8 cellular contexts compared by ENCODE assay signal in the genomic region with DNA sequence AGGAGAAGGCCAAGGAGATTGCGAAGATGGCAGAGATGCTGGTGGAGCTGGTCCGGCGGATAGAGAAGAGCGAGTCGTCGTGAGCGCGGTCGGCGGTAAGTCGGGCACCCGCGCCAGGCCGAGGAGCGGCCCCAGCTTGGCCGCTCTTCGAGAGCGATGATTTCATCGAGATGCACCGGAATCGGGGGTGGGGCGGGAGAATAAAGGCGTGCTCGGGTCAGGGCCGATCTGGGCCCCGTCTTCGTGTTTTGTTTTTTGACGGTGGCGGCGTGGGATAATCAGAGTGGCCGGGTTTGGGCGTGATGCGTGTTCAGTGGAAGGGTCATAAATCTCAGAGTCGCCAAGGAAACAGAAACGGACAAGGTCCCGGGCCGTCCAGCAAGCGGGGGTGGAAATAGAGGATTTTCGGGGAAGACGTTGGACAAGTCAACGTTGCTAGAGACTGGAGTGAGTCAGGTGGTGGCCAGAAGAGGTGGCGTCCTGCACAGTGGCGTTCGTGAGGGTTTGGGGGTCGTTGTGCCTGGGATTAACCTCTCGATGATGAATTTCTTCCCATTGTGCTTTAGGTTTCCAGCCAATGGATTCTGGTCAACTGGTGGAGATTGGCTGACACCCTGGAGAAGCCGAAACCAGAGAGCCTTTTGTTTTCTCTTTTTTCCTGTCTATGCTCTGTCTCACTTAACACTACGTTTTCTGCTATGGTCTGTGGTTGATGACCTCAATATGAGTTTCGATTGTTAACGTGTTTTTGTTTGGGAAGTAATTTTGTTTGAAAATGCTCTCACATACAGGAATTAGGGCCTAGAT.
A peak's percentile ranks its signal among the peaks of the same experiment; 100 is the strongest.
DNase-seq lines count a peak whose midpoint lies in the region; ATAC-seq lines count a peak whose summit lies in the region.

No MANE protein-coding gene starts in this region.

- H3K4me3 ChIP-seq in duodenal mucosa (ENCODE audit: low read depth in 1 of 2, low read length in 2 of 2): peak overlapping the region; percentile 92 to 94

- peaks cover 38% of the 10 kb centered on the region for H3K4me1 Mint-ChIP-seq in stimulated activated memory B cell treated with anti-CD40 and anti-IgM and Interleukin-4, amounts not matched to agents 10 μg/mL and 1 μg/mL and 100 μg/mL, for 72 hours

- peak; percentile 35 for ATAC-seq in GM19395 (IDR thresholded peaks at IDR 0.05; ENCODE audit: unreplicated experiment)
- peak; percentile 11 for ATAC-seq in HG03469 (IDR thresholded peaks at IDR 0.05; ENCODE audit: unreplicated experiment)
- peak; percentile 65 for ATAC-seq in stimulated activated memory B cell treated with anti-CD40 and anti-IgM and Interleukin-4, amounts not matched to agents 10 μg/mL and 1 μg/mL and 100 μg/mL, for 72 hours

- DNase-seq in AG20443 (ENCODE audit: low spot score) (peak; percentile 83), medulla oblongata (ENCODE audit: extremely low spot score) (peak; percentile 19), NCI-H1436 treated with DMSO at 0.1 percent for 48 hours (lab: John Stamatoyannopoulos, UW) (no peak)
- DNase-seq in activated CD4-positive, CD25-positive, alpha-beta regulatory T cell treated with anti-CD3 and anti-CD28 coated beads, Interleukin-2, amount 50 U/mL, for 72 hours: peak; percentile 64

- H3K4me1 ChIP-seq in duodenal mucosa (ENCODE audit: control insufficient read depth in 1 of 2, insufficient read depth in 2 of 2, low read length in 2 of 2): peaks cover 16 to 18% of the 10 kb centered on the region in 2 donors

- no peaks in the 10 kb centered on the region for H3K9me3 ChIP-seq in duodenal mucosa (ENCODE audit: control insufficient read depth in 1 of 2, low read length in 2 of 2)

- no peaks in the 10 kb centered on the region for H3K9me3 Mint-ChIP-seq in stimulated activated memory B cell treated with anti-CD40 and anti-IgM and Interleukin-4, amounts not matched to agents 10 μg/mL and 1 μg/mL and 100 μg/mL, for 72 hours

- H3K27me3 Mint-ChIP-seq in stimulated activated memory B cell treated with anti-CD40 and anti-IgM and Interleukin-4, amounts not matched to agents 10 μg/mL and 1 μg/mL and 100 μg/mL, for 72 hours: no peaks in the 10 kb centered on the region

- peak overlapping the region; percentile 90 for H3K27ac ChIP-seq in duodenal mucosa (ENCODE audit: low read depth, low read length)

- peak overlapping the region; percentile 99 for H3K27ac Mint-ChIP-seq in stimulated activated memory B cell treated with anti-CD40 and anti-IgM and Interleukin-4, amounts not matched to agents 10 μg/mL and 1 μg/mL and 100 μg/mL, for 72 hours

- peaks cover 6 to 19% of the 10 kb centered on the region in 2 donors for H3K36me3 ChIP-seq in duodenal mucosa (ENCODE audit: control insufficient read depth in 1 of 2, insufficient read depth in 2 of 2, low read length in 2 of 2)

- peaks cover 30% of the 10 kb centered on the region for H3K36me3 Mint-ChIP-seq in stimulated activated memory B cell treated with anti-CD40 and anti-IgM and Interleukin-4, amounts not matched to agents 10 μg/mL and 1 μg/mL and 100 μg/mL, for 72 hours

- peak overlapping the region; percentile 87 to 98 for H3K9ac ChIP-seq in duodenal mucosa (ENCODE audit: low read depth in 1 of 2, low read length in 2 of 2)

- H3K4me3 Mint-ChIP-seq in stimulated activated memory B cell treated with anti-CD40 and anti-IgM and Interleukin-4, amounts not matched to agents 10 μg/mL and 1 μg/mL and 100 μg/mL, for 72 hours: peak overlapping the region; percentile 99

- no peaks in the 10 kb centered on the region for H3K27me3 ChIP-seq in duodenal mucosa (ENCODE audit: control insufficient read depth in 1 of 2, insufficient read depth in 2 of 2, low read length in 2 of 2)

Comparison
In these comparisons a context has a peak if more than half of its experiments do, and no peak if none do; other contexts are left out.
1. ATAC-seq: peak in every context shown above with its lines; median percentile 65 in stimulated activated memory B cell treated with anti-CD40 and anti-IgM and Interleukin-4, amounts not matched to agents 10 μg/mL and 1 μg/mL and 100 μg/mL, for 72 hours; 35 in GM19395; 11 in HG03469.